In genomic region chr12:121048442-121048841, GRCh38 we compare ENCODE assay signal across 25 cellular contexts. TPM values are rescaled to one million over a fixed set of nuclear protein-coding genes. Genes with fewer than 3 reads are reported as not detected.
DNase-seq lines count a peak whose midpoint lies in the region; ATAC-seq, FAIRE-seq and TF ChIP-seq lines count a peak whose summit lies in the region.
"Had no signal": no experiment of that assay in that cellular context is flagged by ENCODE, and none has a peak within 500 bp of the region (broad histone marks: within the 10 kb centered on the region; RNA-seq: fewer than 3 reads in every experiment).

No MANE protein-coding gene starts in this region.

- no peak overlapping the region for H3K27ac ChIP-seq in HepG2 (ENCODE audit: extremely low read length, insufficient read depth, low read length)
- H3K27ac ChIP-seq in right lobe of liver, result no peak overlapping the region
- H3K27ac ChIP-seq in K562 (ENCODE audit: extremely low read depth, low read depth, low read length), result no peak overlapping the region
- H3K27ac ChIP-seq: 22Rv1, left ventricle myocardium inferior, neutrophil, suprapubic skin, uterus had no signal

- ATAC-seq in HepG2, result no peak
- no peak for ATAC-seq in right lobe of liver
- no peak for ATAC-seq in K562
- ATAC-seq in stimulated activated naive CD8-positive, alpha-beta T cell treated with anti-CD3 and anti-CD28 coated beads, Interleukin-15, amount 100 ng/mL, for 72 hours, result peak; percentile 55
- ATAC-seq in WTC11, result no peak

- in situ Hi-C loops in HepG2 (cut with HindIII; ENCODE audit: extremely low pct_ligation_motif_present, low pct_unique_long_range_greater_than_20kb), result no loop called here
- in situ Hi-C loops in K562 (cut with MboI), result no loop called here

- no peak for TF ChIP-seq POLR2A in HepG2 (IDR thresholded peaks at IDR 0.05; ENCODE audit: insufficient read depth in 1 of 2, low read depth in 2 of 2, low read length in 2 of 2)
- TF ChIP-seq POLR2A in right lobe of liver (IDR thresholded peaks at IDR 0.05), result no peak
- no peak for TF ChIP-seq POLR2A in K562 (conservative IDR thresholded peaks at IDR 0.05)

- TF ChIP-seq RAD21 in HepG2 (CRISPR knock-in tag; IDR thresholded peaks at IDR 0.05) (no peak), K562 (CRISPR knock-in tag; conservative IDR thresholded peaks at IDR 0.05 in 1 of 2, IDR thresholded peaks at IDR 0.05 in 1 of 2) (no peak)

- H3K27me3 Mint-ChIP-seq in stimulated activated naive CD8-positive, alpha-beta T cell treated with anti-CD3 and anti-CD28 coated beads, Interleukin-15, amount 100 ng/mL, for 72 hours, result peaks cover 19% of the 10 kb centered on the region
- H3K27me3 Mint-ChIP-seq in WTC11 (ENCODE audit: low read depth), result no peaks in the 10 kb centered on the region; the same call in 1 of the 2 replicates

- 0 out of 5 replicates have a peak, but pooled peaks cover 0 to 3% of the 10 kb centered on the region in 2 experiments for H3K27me3 ChIP-seq in HepG2 (ENCODE audit: control insufficient read depth in 1 of 2, insufficient read depth in 2 of 2, low read length in 2 of 2)
- no peaks in the 10 kb centered on the region for H3K27me3 ChIP-seq in right lobe of liver
- peaks cover 3 to 18% of the 10 kb centered on the region in 2 experiments; a peak in 4 of 5 replicates for H3K27me3 ChIP-seq in K562 (ENCODE audit: control insufficient read depth in 2 of 2, insufficient read depth in 2 of 2, low read length in 2 of 2)
- H3K27me3 ChIP-seq: suprapubic skin, uterus had no signal

- H2AFZ ChIP-seq in HepG2 (ENCODE audit: low read length) (no peak overlapping the region), K562 (ENCODE audit: low read depth, low read length) (peak overlapping the region; percentile 11; the same call in 1 of the 2 replicates)

- TF ChIP-seq CTCF in HepG2 (CRISPR knock-in tag; IDR thresholded peaks at IDR 0.05), result no peak
- TF ChIP-seq CTCF in right lobe of liver (IDR thresholded peaks at IDR 0.05), result no peak
- no peak for TF ChIP-seq CTCF in K562 (IDR thresholded peaks at IDR 0.05 in 2 of 3, conservative IDR thresholded peaks at IDR 0.05 in 1 of 3; ENCODE audit: insufficient read depth in 2 of 3, low read depth in 1 of 3, low read length in 3 of 3)
- TF ChIP-seq CTCF in WTC11 (IDR thresholded peaks at IDR 0.05), result no peak

- no peaks in the 10 kb centered on the region for H3K36me3 Mint-ChIP-seq in WTC11

- H3K9ac ChIP-seq in HepG2 (ENCODE audit: insufficient read depth, low read depth, low read length), result no peak overlapping the region
- H3K9ac ChIP-seq in K562 (ENCODE audit: insufficient read depth in 1 of 2, low read depth in 2 of 2, low read length in 2 of 2), result no peak overlapping the region

- H3K4me2 ChIP-seq in HepG2 (ENCODE audit: low read depth, low read length), result 0 out of 2 replicates have a peak overlapping the region, but pooled peaks have one; percentile 2
- no peak overlapping the region for H3K4me2 ChIP-seq in K562 (ENCODE audit: insufficient read depth, low read length)

- BruUV-seq in HepG2 (replicated peaks; lab: Mats Ljungman, UMichigan) (no TSS peak), K562 (replicated peaks; lab: Mats Ljungman, UMichigan) (no TSS peak)

- POLR2A ChIA-PET in HepG2 (lab: Yijun Ruan, JAX) (no interaction called here), K562 (lab: Yijun Ruan, JAX) (interaction anchor here (0.6 to 1.2 kb wide), 2 partner anchors 16 to 240 kb away, joined by 3 to 4 read pairs; no protein-coding TSS in a partner anchor), WTC11 (lab: Charles Lee) (no interaction called here)

- H3K4me1 ChIP-seq in HepG2 (ENCODE audit: insufficient read depth, low read length), result 0 out of 2 replicates have a peak, but pooled peaks cover 7% of the 10 kb centered on the region
- no peaks in the 10 kb centered on the region for H3K4me1 ChIP-seq in right lobe of liver
- H3K4me1 ChIP-seq in K562 (replicated peaks in 1 of 2; ENCODE audit: control insufficient read depth in 2 of 2, insufficient read depth in 2 of 2, low read length in 2 of 2), result no peaks in the 10 kb centered on the region; a peak in 2 of 5 replicates
- H3K4me1 ChIP-seq: HAP-1, suprapubic skin, uterus had no signal

- H3K4me3 ChIP-seq in HepG2 (replicated peaks in 1 of 3; ENCODE audit: insufficient read depth in 1 of 3, low read depth in 2 of 3, low read length in 3 of 3) (no peak overlapping the region), right lobe of liver (no peak overlapping the region), K562 (no peak overlapping the region)
- H3K4me3 ChIP-seq: HAP-1, left ventricle myocardium inferior, suprapubic skin, uterus had no signal

- FAIRE-seq in HepG2 (lab: Jason Lieb, UNC), result no peak
- FAIRE-seq in K562 (lab: Jason Lieb, UNC), result no peak
- FAIRE-seq: endothelial cell of umbilical vein, GM18507, TTC549 had no signal

- no peaks in the 10 kb centered on the region for H3K36me3 ChIP-seq in HepG2 (replicated peaks in 1 of 2; ENCODE audit: control insufficient read depth in 1 of 2, insufficient read depth in 2 of 2, low read length in 2 of 2)
- no peaks in the 10 kb centered on the region for H3K36me3 ChIP-seq in right lobe of liver
- no peaks in the 10 kb centered on the region for H3K36me3 ChIP-seq in K562 (ENCODE audit: control insufficient read depth, insufficient read depth, low read length)
- H3K36me3 ChIP-seq: HAP-1, left ventricle myocardium inferior, neutrophil, suprapubic skin, uterus had no signal

- intact Hi-C loops in HepG2 (cut with micrococcal nuclease; ENCODE audit: unreplicated experiment) (no loop called here), right lobe of liver (cut with DNase I) (no loop called here), K562 (cut with micrococcal nuclease) (no loop called here)

- CTCF ChIA-PET in HepG2 (lab: Yijun Ruan, JAX; ENCODE audit: low intra/inter-chr PET ratio, low total read pairs), result no interaction called here
- CTCF ChIA-PET in K562 (lab: Yijun Ruan, JAX; ENCODE audit: low intra/inter-chr PET ratio), result no interaction called here
- CTCF ChIA-PET in WTC11 (lab: Charles Lee), result interaction anchor here (1.7 kb wide), 1 partner anchor 12 kb away, joined by 10 read pairs; no protein-coding TSS in a partner anchor

- no peaks in the 10 kb centered on the region for H4K20me1 ChIP-seq in HepG2 (ENCODE audit: insufficient read depth, low read length)
- H4K20me1 ChIP-seq in K562 (replicated peaks; ENCODE audit: control insufficient read depth, insufficient read depth, low read length), result no peaks in the 10 kb centered on the region

- TF ChIP-seq EP300 in HepG2 (IDR thresholded peaks at IDR 0.05; ENCODE audit: low read depth in 2 of 2, low read length in 2 of 2) (no peak), HepG2 (CRISPR knock-in tag; IDR thresholded peaks at IDR 0.05; ENCODE audit: borderline replicate concordance) (no peak), K562 (IDR thresholded peaks at IDR 0.05; ENCODE audit: low read length) (no peak)

- peaks cover 21% of the 10 kb centered on the region for H3K4me1 Mint-ChIP-seq in stimulated activated naive CD8-positive, alpha-beta T cell treated with anti-CD3 and anti-CD28 coated beads, Interleukin-15, amount 100 ng/mL, for 72 hours
- H3K4me1 Mint-ChIP-seq in WTC11, result no peaks in the 10 kb centered on the region

- DNase-seq in NCI-H146 (lab: John Stamatoyannopoulos, UW), result peak; percentile 5
- no peak for DNase-seq in NCI-H146 treated with DMSO at 0.1 percent for 48 hours (lab: John Stamatoyannopoulos, UW; ENCODE audit: unreplicated experiment)
- no peak for DNase-seq in HepG2 (ENCODE audit: low spot score)
- no peak for DNase-seq in right lobe of liver
- peak in 1 of 4 experiments; percentile 8 for DNase-seq in K562 (ENCODE audit: extremely low read depth in 1 of 4, low spot score in 3 of 4)
- DNase-seq in stimulated activated naive CD8-positive, alpha-beta T cell treated with anti-CD3 and anti-CD28 coated beads, Interleukin-15, amount 100 ng/mL, for 72 hours, result no peak
- DNase-seq in Kasumi-1 (lab: John Stamatoyannopoulos, UW), result no peak
- no peak for DNase-seq in WTC11 (ENCODE audit: low spot score)
- DNase-seq: activated CD4-positive, alpha-beta T cell treated with anti-CD3 and anti-CD28 coated beads for 4 hours; activated T-cell treated with anti-CD3 and anti-CD28 coated beads, Interleukin-2, amount 50 U/mL, for 1 hour; amygdala; left ventricle myocardium inferior; NCI-H187; NCI-H446 treated with DMSO at 0.1 percent for 48 hours; RPMI8226; stimulated activated CD8-positive, alpha-beta memory T cell treated with anti-CD3 and anti-CD28 coated beads, Interleukin-4, amount 100 ng/mL, for 48 hours; uterus had no signal

- H3K27ac Mint-ChIP-seq in stimulated activated naive CD8-positive, alpha-beta T cell treated with anti-CD3 and anti-CD28 coated beads, Interleukin-15, amount 100 ng/mL, for 72 hours, result no peak overlapping the region
- no peak overlapping the region for H3K27ac Mint-ChIP-seq in WTC11
- H3K27ac Mint-ChIP-seq: dendritic cell treated with granulocyte-macrophage colony-stimulating factor and Interleukin-4, amounts not matched to agents 40 ng/mL and 50 ng/mL, for 4 days had no signal

- no peaks in the 10 kb centered on the region for H3K9me1 ChIP-seq in K562 (ENCODE audit: control insufficient read depth, insufficient read depth, low read length)

- 39% methylated on average over 6 of the region's 7 CpGs for WGBS in HepG2 (ENCODE audit: low lambda C conversion rate)
- WGBS in right lobe of liver (ENCODE audit: insufficient coverage, low coverage, low lambda C conversion rate, missing lambda C conversion rate), result 67% methylated on average over 5 of the region's 7 CpGs
- WGBS in K562 (ENCODE audit: insufficient coverage, low coverage, missing lambda C conversion rate), result 16% methylated on average over 7 of the region's 7 CpGs

- H3K9me3 ChIP-seq in HepG2 (ENCODE audit: low read length), result no peaks in the 10 kb centered on the region
- H3K9me3 ChIP-seq in right lobe of liver, result no peaks in the 10 kb centered on the region
- H3K9me3 ChIP-seq in K562 (replicated peaks; ENCODE audit: control insufficient read depth, insufficient read depth, low read depth, low read length), result no peaks in the 10 kb centered on the region
- H3K9me3 ChIP-seq: HAP-1, left ventricle myocardium inferior, neutrophil, suprapubic skin, uterus had no signal

- H3K4me3 Mint-ChIP-seq in stimulated activated naive CD8-positive, alpha-beta T cell treated with anti-CD3 and anti-CD28 coated beads, Interleukin-15, amount 100 ng/mL, for 72 hours, result peak overlapping the region; percentile 31 to 57
- no peak overlapping the region for H3K4me3 Mint-ChIP-seq in WTC11
- H3K4me3 Mint-ChIP-seq: dendritic cell treated with granulocyte-macrophage colony-stimulating factor and Interleukin-4, amounts not matched to agents 40 ng/mL and 50 ng/mL, for 4 days had no signal

- no peaks in the 10 kb centered on the region for H3K79me2 ChIP-seq in HepG2 (ENCODE audit: insufficient read depth, low read length)
- no peaks in the 10 kb centered on the region for H3K79me2 ChIP-seq in K562 (ENCODE audit: control insufficient read depth, insufficient read depth, low read length)

- no peaks in the 10 kb centered on the region for H3K9me3 Mint-ChIP-seq in stimulated activated naive CD8-positive, alpha-beta T cell treated with anti-CD3 and anti-CD28 coated beads, Interleukin-15, amount 100 ng/mL, for 72 hours
- H3K9me3 Mint-ChIP-seq in WTC11, result peaks cover 3% of the 10 kb centered on the region; the same call in 1 of the 2 replicates

RNA-seq across cellular contexts. Expression of gene OASL, which starts 9.4 kb away (rescaled TPM):
- total RNA-seq in HepG2 (2016; rRNA removed; fragmentation: Illumina TruSeq; extraction: Trizol) (0.18 and 0.22 TPM in 2 replicates), right lobe of liver (10 to 100 TPM in 2 of 6 experiments, 1 to 10 TPM in 4; 1.6 to 19.2 (median 4.1) TPM), K562 (2014; rRNA removed) (not detected in 2 replicates), K562 (2014; rRNA removed; fragmentation: Illumina TruSeq; extraction: Trizol) (not detected in 2 replicates), K562 (2015; rRNA removed; fragmentation: Illumina TruSeq; extraction: Trizol) (0.14 TPM in 1 of 2 replicates, not detected in the other), K562 (2021) (not detected in 2 replicates), WTC11 (2021) (0.28 TPM in 1 of 3 replicates, not detected in the others)
- total RNA-seq in HepG2 (2016; cell fraction: cytosol; rRNA removed; fragmentation: Illumina TruSeq; extraction: Trizol; ENCODE audit: low read depth), result 0.18 and 0.30 TPM in 2 replicates
- total RNA-seq in HepG2 (2016; cell fraction: insoluble cytoplasmic fraction; rRNA removed; fragmentation: Illumina TruSeq; extraction: Trizol), result 0.19 and 0.21 TPM in 2 replicates
- total RNA-seq in HepG2 (2016; cell fraction: membrane; rRNA removed; fragmentation: Illumina TruSeq; extraction: Trizol), result 0.15 and 0.31 TPM in 2 replicates
- not detected in 2 replicates for total RNA-seq in HepG2 (2016; cell fraction: nucleus; rRNA removed; fragmentation: Illumina TruSeq; extraction: Trizol)
- polyA plus RNA-seq in HepG2 (2011; rRNA removed) (0.09 and 0.11 TPM in 2 replicates), K562 (2011; rRNA removed) (not detected in 2 replicates), K562 (2014; fragmentation: Illumina TruSeq; extraction: Trizol) (not detected in 2 replicates), K562 (2014; fragmentation: Nextera tagmentation; extraction: Ambion mirVana) (not detected), K562 (2014; rRNA removed) (not detected in 2 replicates)
- 0.05 and 0.09 TPM in 2 replicates for polyA plus RNA-seq in HepG2 (2011; cell fraction: cytosol; rRNA removed)
- not detected in 2 replicates for polyA plus RNA-seq in HepG2 (2011; cell fraction: nucleus; rRNA removed)
- polyA plus RNA-seq in HepG2 (2012), result 0.07 TPM in 1 of 2 replicates, not detected in the other
- 0.18 and 0.25 TPM in 2 replicates for polyA plus RNA-seq in HepG2 (2016; cell fraction: cytosol; fragmentation: Illumina TruSeq; extraction: Trizol; ENCODE audit: low read depth)
- 0.20 and 0.21 TPM in 2 replicates for polyA plus RNA-seq in HepG2 (2016; cell fraction: insoluble cytoplasmic fraction; fragmentation: Illumina TruSeq; extraction: Trizol; ENCODE audit: low read depth)
- 0.14 and 0.29 TPM in 2 replicates for polyA plus RNA-seq in HepG2 (2016; cell fraction: membrane; fragmentation: Illumina TruSeq; extraction: Trizol; ENCODE audit: low read depth)
- polyA plus RNA-seq in HepG2 (2016; cell fraction: nucleus; fragmentation: Illumina TruSeq; extraction: Trizol; ENCODE audit: insufficient read depth, low read depth), result 0.37 TPM in 1 of 2 replicates, not detected in the other
- 0.46 and 6.9 TPM in 2 replicates for polyA minus RNA-seq in HepG2 (2011; rRNA and poly(A)+ RNA removed; ENCODE audit: low replicate concordance)
- not detected in 2 replicates for polyA minus RNA-seq in HepG2 (2011; cell fraction: cytosol; rRNA and poly(A)+ RNA removed)
- polyA minus RNA-seq in HepG2 (2011; cell fraction: nucleus; rRNA and poly(A)+ RNA removed), result not detected in 2 replicates
- not detected in 2 replicates for total RNA-seq in K562 (2011; cell fraction: chromatin; rRNA removed; ENCODE audit: low replicate concordance)
- not detected in 2 replicates for total RNA-seq in K562 (2011; cell fraction: nucleolus; rRNA removed)
- total RNA-seq in K562 (2011; cell fraction: nucleoplasm; rRNA removed), result not detected in 2 replicates
- polyA plus RNA-seq in K562 (2011; cell fraction: cytosol; rRNA removed), result not detected in 2 replicates
- not detected in 2 replicates for polyA plus RNA-seq in K562 (2011; cell fraction: nucleus; rRNA removed)
- 0.07 TPM in 1 of 2 replicates, not detected in the other for polyA plus RNA-seq in K562 (2012)
- polyA minus RNA-seq in K562 (2011; rRNA and poly(A)+ RNA removed), result not detected in 2 replicates
- not detected in 2 replicates for polyA minus RNA-seq in K562 (2011; cell fraction: cytosol; rRNA and poly(A)+ RNA removed)
- not detected in 2 replicates for polyA minus RNA-seq in K562 (2011; cell fraction: nucleus; rRNA and poly(A)+ RNA removed)

RNA-seq across cellular contexts. Expression of gene C12orf43, which starts 32.2 kb away (rescaled TPM):
- total RNA-seq in HepG2 (2016; rRNA removed; fragmentation: Illumina TruSeq; extraction: Trizol) (11.1 and 12.9 TPM in 2 replicates), right lobe of liver (10 to 100 TPM in 2 of 6 experiments, 1 to 10 TPM in 4; 6.7 to 12.2 (median 8.8) TPM), K562 (2014; rRNA removed) (21.6 and 22.3 TPM in 2 replicates), K562 (2014; rRNA removed; fragmentation: Illumina TruSeq; extraction: Trizol) (10.4 and 11.4 TPM in 2 replicates), K562 (2015; rRNA removed; fragmentation: Illumina TruSeq; extraction: Trizol) (15.7 and 16.8 TPM in 2 replicates), K562 (2021) (19.6 and 20.8 TPM in 2 replicates), WTC11 (2021) (19.1 to 20.7 TPM (median 19.2 TPM) in 3 replicates)
- total RNA-seq in HepG2 (2016; cell fraction: cytosol; rRNA removed; fragmentation: Illumina TruSeq; extraction: Trizol; ENCODE audit: low read depth), result 2.9 and 3.0 TPM in 2 replicates
- 11.4 and 12.4 TPM in 2 replicates for total RNA-seq in HepG2 (2016; cell fraction: insoluble cytoplasmic fraction; rRNA removed; fragmentation: Illumina TruSeq; extraction: Trizol)
- total RNA-seq in HepG2 (2016; cell fraction: membrane; rRNA removed; fragmentation: Illumina TruSeq; extraction: Trizol), result 6.7 and 7.4 TPM in 2 replicates
- total RNA-seq in HepG2 (2016; cell fraction: nucleus; rRNA removed; fragmentation: Illumina TruSeq; extraction: Trizol), result 6.3 and 8.5 TPM in 2 replicates
- polyA plus RNA-seq in HepG2 (2011; rRNA removed) (7.5 and 7.9 TPM in 2 replicates), K562 (2011; rRNA removed) (9.8 and 10.5 TPM in 2 replicates), K562 (2014; fragmentation: Illumina TruSeq; extraction: Trizol) (15.4 and 17.6 TPM in 2 replicates), K562 (2014; fragmentation: Nextera tagmentation; extraction: Ambion mirVana) (1 to 10 TPM; 4.3 to 6.5 TPM), K562 (2014; rRNA removed) (22.2 and 25.2 TPM in 2 replicates)
- 7.3 TPM in 2 replicates for polyA plus RNA-seq in HepG2 (2011; cell fraction: cytosol; rRNA removed)
- 5.4 and 5.7 TPM in 2 replicates for polyA plus RNA-seq in HepG2 (2011; cell fraction: nucleus; rRNA removed)
- polyA plus RNA-seq in HepG2 (2012), result 4.9 and 5.2 TPM in 2 replicates
- polyA plus RNA-seq in HepG2 (2016; cell fraction: cytosol; fragmentation: Illumina TruSeq; extraction: Trizol; ENCODE audit: low read depth), result 2.1 and 2.4 TPM in 2 replicates
- 15.7 and 18.4 TPM in 2 replicates for polyA plus RNA-seq in HepG2 (2016; cell fraction: insoluble cytoplasmic fraction; fragmentation: Illumina TruSeq; extraction: Trizol; ENCODE audit: low read depth)
- 4.8 and 5.4 TPM in 2 replicates for polyA plus RNA-seq in HepG2 (2016; cell fraction: membrane; fragmentation: Illumina TruSeq; extraction: Trizol; ENCODE audit: low read depth)
- 11.1 and 11.5 TPM in 2 replicates for polyA plus RNA-seq in HepG2 (2016; cell fraction: nucleus; fragmentation: Illumina TruSeq; extraction: Trizol; ENCODE audit: insufficient read depth, low read depth)
- polyA minus RNA-seq in HepG2 (2011; rRNA and poly(A)+ RNA removed; ENCODE audit: low replicate concordance), result 5.8 and 9.3 TPM in 2 replicates
- 3.1 and 3.3 TPM in 2 replicates for polyA minus RNA-seq in HepG2 (2011; cell fraction: cytosol; rRNA and poly(A)+ RNA removed)
- 8.5 and 12.4 TPM in 2 replicates for polyA minus RNA-seq in HepG2 (2011; cell fraction: nucleus; rRNA and poly(A)+ RNA removed)
- total RNA-seq in K562 (2011; cell fraction: chromatin; rRNA removed; ENCODE audit: low replicate concordance), result 13.8 and 21.2 TPM in 2 replicates
- total RNA-seq in K562 (2011; cell fraction: nucleolus; rRNA removed), result 13.0 and 18.5 TPM in 2 replicates
- 15.0 and 20.5 TPM in 2 replicates for total RNA-seq in K562 (2011; cell fraction: nucleoplasm; rRNA removed)
- polyA plus RNA-seq in K562 (2011; cell fraction: cytosol; rRNA removed), result 8.8 and 11.0 TPM in 2 replicates
- polyA plus RNA-seq in K562 (2011; cell fraction: nucleus; rRNA removed), result 8.4 and 9.5 TPM in 2 replicates
- 11.7 and 14.4 TPM in 2 replicates for polyA plus RNA-seq in K562 (2012)
- 5.5 and 6.8 TPM in 2 replicates for polyA minus RNA-seq in K562 (2011; rRNA and poly(A)+ RNA removed)
- polyA minus RNA-seq in K562 (2011; cell fraction: cytosol; rRNA and poly(A)+ RNA removed), result 2.1 and 6.1 TPM in 2 replicates
- polyA minus RNA-seq in K562 (2011; cell fraction: nucleus; rRNA and poly(A)+ RNA removed), result 6.5 and 8.1 TPM in 2 replicates
